In the genomic region with DNA sequence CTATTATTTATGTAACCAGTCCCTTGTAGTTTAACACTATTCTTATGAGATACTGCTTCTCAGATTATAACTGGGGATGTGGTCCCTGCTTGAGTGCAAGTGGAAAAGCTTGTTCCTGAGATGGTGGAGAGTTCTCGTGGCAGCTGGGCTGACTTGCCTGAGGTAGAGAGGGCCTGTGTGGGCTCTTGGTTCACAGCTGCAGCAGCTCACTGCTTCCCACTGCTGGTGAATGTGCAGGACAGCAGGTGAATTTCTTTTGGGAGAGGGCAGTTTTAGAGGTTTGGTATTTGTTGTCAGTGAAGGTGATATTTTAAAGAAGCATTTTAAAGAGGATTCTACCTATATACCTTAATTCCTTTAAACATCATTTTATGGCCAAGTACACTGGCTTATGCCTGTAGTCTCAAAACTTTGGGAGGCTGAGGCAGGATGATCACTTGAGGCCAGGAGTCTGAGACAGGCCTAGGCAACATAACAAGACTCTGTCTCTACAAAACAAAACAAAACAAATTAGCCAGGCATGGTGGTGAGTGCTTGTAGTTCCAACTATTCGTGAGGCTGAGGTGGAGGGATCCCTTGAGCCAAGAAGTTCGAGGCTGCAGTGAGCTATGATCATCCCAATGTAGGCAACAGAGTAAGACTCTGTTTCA, we compare ENCODE assay signal across 8 cellular contexts.
A peak's percentile ranks its signal among the peaks of the same experiment; 100 is the strongest.
DNase-seq lines count a peak whose midpoint lies in the region; TF ChIP-seq lines count a peak whose summit lies in the region.

No MANE protein-coding gene starts in this region.

- H3K4me3 Mint-ChIP-seq in activated naive CD4-positive, alpha-beta T cell treated with anti-CD3 and anti-CD28 coated beads for 36 hours, result no peak overlapping the region
- no peak overlapping the region for H3K4me3 Mint-ChIP-seq in progenitor cell of endocrine pancreas (ENCODE audit: low read depth)

- no peaks in the 10 kb centered on the region for H3K27me3 ChIP-seq in HAP-1 (ENCODE audit: low read depth)
- H3K27me3 ChIP-seq in SJSA1 (replicated peaks), result no peaks in the 10 kb centered on the region; the same call in 1 of the 2 replicates

- H3K9me3 ChIP-seq in HAP-1 (no peaks in the 10 kb centered on the region), SJSA1 (replicated peaks) (no peaks in the 10 kb centered on the region)

- H3K4me3 ChIP-seq in HAP-1, result no peak overlapping the region
- H3K4me3 ChIP-seq in SJSA1, result no peak overlapping the region

- DNase-seq in GM04504 (ENCODE audit: low read depth) (peak; percentile 34), HAP-1 (ENCODE audit: low spot score in 2 of 2) (peak; percentile 77), M059J (ENCODE audit: low read depth) (peak; percentile 62), SJSA1 (ENCODE audit: low read depth in 1 of 2, low spot score in 2 of 2) (peak; percentile 55 to 66), glomerular visceral epithelial cell (ENCODE audit: extremely low spot score) (peak; percentile 68), progenitor cell of endocrine pancreas (ENCODE audit: low spot score, unreplicated experiment) (peak; percentile 49), cerebellar nuclear complex (lab: John Stamatoyannopoulos, UW) (no peak)
- peak; percentile 80 for DNase-seq in activated naive CD4-positive, alpha-beta T cell treated with anti-CD3 and anti-CD28 coated beads for 36 hours

- H3K36me3 Mint-ChIP-seq in activated naive CD4-positive, alpha-beta T cell treated with anti-CD3 and anti-CD28 coated beads for 36 hours (ENCODE audit: low read depth), result peaks cover 2% of the 10 kb centered on the region
- H3K36me3 Mint-ChIP-seq in progenitor cell of endocrine pancreas (ENCODE audit: insufficient read depth), result peaks cover 9% of the 10 kb centered on the region

- CTCF ChIA-PET in activated naive CD4-positive, alpha-beta T cell treated with anti-CD3 and anti-CD28 coated beads for 36 hours (lab: Charles Lee), result interaction anchor here (0.6 to 2.8 kb wide), 23 partner anchors 9 to 920 kb away, joined by 3 to 30 read pairs (median 5); no protein-coding TSS in a partner anchor

- no peaks in the 10 kb centered on the region for H3K27me3 Mint-ChIP-seq in activated naive CD4-positive, alpha-beta T cell treated with anti-CD3 and anti-CD28 coated beads for 36 hours (ENCODE audit: low read depth)
- no peaks in the 10 kb centered on the region for H3K27me3 Mint-ChIP-seq in progenitor cell of endocrine pancreas

- H3K36me3 ChIP-seq in HAP-1 (replicated peaks) (peaks cover 21% of the 10 kb centered on the region), SJSA1 (peaks cover 4% of the 10 kb centered on the region; the same call in 1 of the 2 replicates)

- H3K4me1 ChIP-seq in HAP-1, result peaks cover 21% of the 10 kb centered on the region
- H3K4me1 ChIP-seq in SJSA1 (replicated peaks), result peaks cover 5% of the 10 kb centered on the region; the same call in 1 of the 2 replicates

- no peak overlapping the region for H3K27ac ChIP-seq in SJSA1

- peak; percentile 95 for TF ChIP-seq CTCF in progenitor cell of endocrine pancreas (IDR thresholded peaks at IDR 0.05; ENCODE audit: unreplicated experiment)

- H3K4me1 Mint-ChIP-seq in activated naive CD4-positive, alpha-beta T cell treated with anti-CD3 and anti-CD28 coated beads for 36 hours (ENCODE audit: low read depth), result peaks cover 17% of the 10 kb centered on the region
- H3K4me1 Mint-ChIP-seq in progenitor cell of endocrine pancreas (ENCODE audit: low read depth), result peaks cover 31% of the 10 kb centered on the region

- in situ Hi-C loops in HAP-1 (cut with MboI; ENCODE audit: low sequenced_read_pairs), result loop anchor here (10.0 to 25.0 kb wide), 2 partner anchors 158 to 301 kb away; a partner anchor contains a TSS

- H3K27ac Mint-ChIP-seq in activated naive CD4-positive, alpha-beta T cell treated with anti-CD3 and anti-CD28 coated beads for 36 hours, result peak overlapping the region; percentile 57
- peak overlapping the region; percentile 85 for H3K27ac Mint-ChIP-seq in progenitor cell of endocrine pancreas

- H3K9me3 Mint-ChIP-seq in activated naive CD4-positive, alpha-beta T cell treated with anti-CD3 and anti-CD28 coated beads for 36 hours, result no peaks in the 10 kb centered on the region
- no peaks in the 10 kb centered on the region for H3K9me3 Mint-ChIP-seq in progenitor cell of endocrine pancreas (ENCODE audit: low read depth)

- intact Hi-C loops in activated naive CD4-positive, alpha-beta T cell treated with anti-CD3 and anti-CD28 coated beads for 36 hours (cut with micrococcal nuclease), result loop anchor here (1.0 to 5.0 kb wide), 6 partner anchors 94 to 791 kb away; a partner anchor contains a TSS

Comparison
In these comparisons a context has a peak if more than half of its experiments do, and no peak if none do; other contexts are left out.
1. DNase-seq: peak in GM04504 (single experiment), HAP-1 (2 of 2), M059J (single experiment), SJSA1 (2 of 2), activated naive CD4-positive, alpha-beta T cell treated with anti-CD3 and anti-CD28 coated beads for 36 hours (single experiment), glomerular visceral epithelial cell (single experiment) and progenitor cell of endocrine pancreas (single experiment); none in cerebellar nuclear complex (0 of 2).